ENCODE assay signal across 22 cellular contexts in genomic region chr4:183348136-183348535, GRCh38. TPM values are rescaled to one million over a fixed set of nuclear protein-coding genes. Genes with fewer than 3 reads are reported as not detected.
"Had no signal": no experiment of that assay in that cellular context is flagged by ENCODE, and none has a peak within 500 bp of the region (broad histone marks: within the 10 kb centered on the region; RNA-seq: fewer than 3 reads in every experiment).

No MANE protein-coding gene starts in this region.

- H3K9me3 ChIP-seq: gastrocnemius medialis, psoas muscle, thoracic aorta had no signal

- H3K27ac Mint-ChIP-seq: activated naive CD4-positive, alpha-beta T cell treated with anti-CD3 and anti-CD28 coated beads for 36 hours; neural progenitor cell had no signal

- H3K4me3 ChIP-seq: gastrocnemius medialis, lung, neural progenitor cell, psoas muscle, smooth muscle cell, thoracic aorta had no signal

- H3K36me3 Mint-ChIP-seq: activated CD4-positive, alpha-beta memory T cell treated with anti-CD3 and anti-CD28 coated beads for 36 hours; neural progenitor cell; stimulated activated effector memory CD8-positive, alpha-beta T cell treated with anti-CD3 and anti-CD28 coated beads, Interleukin-12 subunit alpha, Interleukin-12 subunit beta, amount 100 ng/mL, for 72 hours had no signal

- H3K4me3 Mint-ChIP-seq: activated CD4-positive, alpha-beta memory T cell treated with anti-CD3 and anti-CD28 coated beads for 36 hours; activated naive CD4-positive, alpha-beta T cell treated with anti-CD3 and anti-CD28 coated beads for 36 hours; neural progenitor cell; stimulated activated effector memory CD8-positive, alpha-beta T cell treated with anti-CD3 and anti-CD28 coated beads, Interleukin-12 subunit alpha, Interleukin-12 subunit beta, amount 100 ng/mL, for 72 hours had no signal

- H3K27me3 ChIP-seq: brain microvascular endothelial cell, neural progenitor cell had no signal

- H3K36me3 ChIP-seq: brain microvascular endothelial cell, gastrocnemius medialis, neural progenitor cell, thoracic aorta had no signal

- DNase-seq: aorta; central memory CD4-positive, alpha-beta T cell; erythroblast; gastrocnemius medialis; head of caudate nucleus; kidney; psoas muscle; right cardiac atrium; stimulated activated CD4-positive, alpha-beta T cell treated with anti-CD3 and anti-CD28 coated beads, Interleukin-4, amount 100 ng/mL, for 24 hours; T-helper 2 cell had no signal

- H3K27ac ChIP-seq: gastrocnemius medialis, neural progenitor cell, psoas muscle, thoracic aorta had no signal

- ATAC-seq: gastrocnemius medialis, left lobe of liver had no signal

- H3K4me1 ChIP-seq: gastrocnemius medialis, psoas muscle had no signal

- H3K9me3 Mint-ChIP-seq: activated CD4-positive, alpha-beta memory T cell treated with anti-CD3 and anti-CD28 coated beads for 36 hours; activated naive CD4-positive, alpha-beta T cell treated with anti-CD3 and anti-CD28 coated beads for 36 hours; stimulated activated effector memory CD8-positive, alpha-beta T cell treated with anti-CD3 and anti-CD28 coated beads, Interleukin-12 subunit alpha, Interleukin-12 subunit beta, amount 100 ng/mL, for 72 hours had no signal

RNA-seq across cellular contexts. Expression of gene CLDN24, which starts 25.9 kb away (rescaled TPM):
- total RNA-seq: activated CD4-positive, alpha-beta memory T cell treated with anti-CD3 and anti-CD28 coated beads for 36 hours; activated naive CD4-positive, alpha-beta T cell treated with anti-CD3 and anti-CD28 coated beads for 36 hours; aorta; gastrocnemius medialis; kidney; left lobe of liver; lung; myocyte; osteocyte; psoas muscle; right cardiac atrium; smooth muscle cell; thoracic aorta; urinary bladder had no signal
- polyA plus RNA-seq: aorta, psoas muscle, right cardiac atrium, smooth muscle cell, urinary bladder had no signal

RNA-seq across cellular contexts. Expression of gene CLDN22, which starts 28.1 kb away (rescaled TPM):
- total RNA-seq: activated CD4-positive, alpha-beta memory T cell treated with anti-CD3 and anti-CD28 coated beads for 36 hours; activated naive CD4-positive, alpha-beta T cell treated with anti-CD3 and anti-CD28 coated beads for 36 hours; aorta; gastrocnemius medialis; kidney; left lobe of liver; myocyte; osteocyte; psoas muscle; right cardiac atrium; smooth muscle cell; thoracic aorta; urinary bladder had no signal
- polyA plus RNA-seq: aorta, psoas muscle, urinary bladder had no signal
